In genomic region chr18:48742304-48742703, GRCh38 we compare ENCODE assay signal across 15 cellular contexts.
"Had no signal": no experiment of that assay in that cellular context is flagged by ENCODE, and none has a peak within 500 bp of the region (broad histone marks: within the 10 kb centered on the region; RNA-seq: fewer than 3 reads in every experiment).

No MANE protein-coding gene starts in this region.

- H3K27me3 Mint-ChIP-seq: activated CD4-positive, alpha-beta memory T cell treated with anti-CD3 and anti-CD28 coated beads, Interleukin-2, amount 10 ng/mL, durations not matched to agents 7 days and 5 days; activated T-cell treated with anti-CD3 and anti-CD28 coated beads, Interleukin-2, amount 50 U/mL, for 24 hours; central memory CD8-positive, alpha-beta T cell; dendritic cell treated with granulocyte-macrophage colony-stimulating factor and Interleukin-4, amounts not matched to agents 40 ng/mL and 50 ng/mL, for 4 days; natural killer cell treated with Interleukin-12 subunit alpha and Interleukin-12 subunit beta and Interleukin-15 and Interleukin-18, amount 100 ng/mL, for 72 hours had no signal

- H3K4me1 ChIP-seq: body of pancreas, prostate gland, right lobe of liver had no signal

- ATAC-seq: natural killer cell treated with Interleukin-12 subunit alpha and Interleukin-12 subunit beta and Interleukin-15 and Interleukin-18, amount 100 ng/mL, for 72 hours; stimulated activated effector memory CD8-positive, alpha-beta T cell treated with anti-CD3 and anti-CD28 coated beads, Interleukin-12 subunit alpha, Interleukin-12 subunit beta, amount 100 ng/mL, for 72 hours had no signal

- H3K4me3 ChIP-seq: body of pancreas, prostate gland, right lobe of liver, tibial nerve had no signal

- DNase-seq: activated CD4-positive, alpha-beta memory T cell treated with anti-CD3 and anti-CD28 coated beads, Interleukin-2, amount 10 ng/mL, durations not matched to agents 7 days and 5 days; activated effector memory CD4-positive, alpha-beta T cell treated with Interleukin-2 at 50 U/mL for 16 hours; activated naive CD4-positive, alpha-beta T cell treated with anti-CD3 and anti-CD28 coated beads, Interleukin-2, amount 50 U/mL, for 16 hours; activated T-cell treated with anti-CD3 and anti-CD28 coated beads, Interleukin-2, amount 50 U/mL, for 24 hours; amniotic stem cell; effector memory CD4-positive, alpha-beta T cell; stimulated activated CD4-positive, alpha-beta T cell treated with anti-CD3 and anti-CD28 coated beads, Interleukin-2, amount 100 ng/mL, for 24 hours had no signal

- H3K4me1 Mint-ChIP-seq: activated CD4-positive, alpha-beta memory T cell treated with anti-CD3 and anti-CD28 coated beads, Interleukin-2, amount 10 ng/mL, durations not matched to agents 7 days and 5 days; central memory CD8-positive, alpha-beta T cell; stimulated activated effector memory CD8-positive, alpha-beta T cell treated with anti-CD3 and anti-CD28 coated beads, Interleukin-12 subunit alpha, Interleukin-12 subunit beta, amount 100 ng/mL, for 72 hours had no signal

- H3K4me3 Mint-ChIP-seq: activated CD4-positive, alpha-beta memory T cell treated with anti-CD3 and anti-CD28 coated beads, Interleukin-2, amount 10 ng/mL, durations not matched to agents 7 days and 5 days; activated T-cell treated with anti-CD3 and anti-CD28 coated beads, Interleukin-2, amount 50 U/mL, for 24 hours; central memory CD8-positive, alpha-beta T cell; dendritic cell treated with granulocyte-macrophage colony-stimulating factor and Interleukin-4, amounts not matched to agents 40 ng/mL and 50 ng/mL, for 4 days; natural killer cell treated with Interleukin-12 subunit alpha and Interleukin-12 subunit beta and Interleukin-15 and Interleukin-18, amount 100 ng/mL, for 72 hours; stimulated activated effector memory CD8-positive, alpha-beta T cell treated with anti-CD3 and anti-CD28 coated beads, Interleukin-12 subunit alpha, Interleukin-12 subunit beta, amount 100 ng/mL, for 72 hours had no signal

- H3K27ac Mint-ChIP-seq: activated CD4-positive, alpha-beta memory T cell treated with anti-CD3 and anti-CD28 coated beads, Interleukin-2, amount 10 ng/mL, durations not matched to agents 7 days and 5 days; activated T-cell treated with anti-CD3 and anti-CD28 coated beads, Interleukin-2, amount 50 U/mL, for 24 hours; stimulated activated effector memory CD8-positive, alpha-beta T cell treated with anti-CD3 and anti-CD28 coated beads, Interleukin-12 subunit alpha, Interleukin-12 subunit beta, amount 100 ng/mL, for 72 hours had no signal

- H3K9me3 Mint-ChIP-seq: activated CD4-positive, alpha-beta memory T cell treated with anti-CD3 and anti-CD28 coated beads, Interleukin-2, amount 10 ng/mL, durations not matched to agents 7 days and 5 days; activated T-cell treated with anti-CD3 and anti-CD28 coated beads, Interleukin-2, amount 50 U/mL, for 24 hours; central memory CD8-positive, alpha-beta T cell; dendritic cell treated with granulocyte-macrophage colony-stimulating factor and Interleukin-4, amounts not matched to agents 40 ng/mL and 50 ng/mL, for 4 days; natural killer cell treated with Interleukin-12 subunit alpha and Interleukin-12 subunit beta and Interleukin-15 and Interleukin-18, amount 100 ng/mL, for 72 hours; stimulated activated effector memory CD8-positive, alpha-beta T cell treated with anti-CD3 and anti-CD28 coated beads, Interleukin-12 subunit alpha, Interleukin-12 subunit beta, amount 100 ng/mL, for 72 hours had no signal

- H3K36me3 Mint-ChIP-seq: natural killer cell treated with Interleukin-12 subunit alpha and Interleukin-12 subunit beta and Interleukin-15 and Interleukin-18, amount 100 ng/mL, for 72 hours; stimulated activated effector memory CD8-positive, alpha-beta T cell treated with anti-CD3 and anti-CD28 coated beads, Interleukin-12 subunit alpha, Interleukin-12 subunit beta, amount 100 ng/mL, for 72 hours had no signal

- H3K27ac ChIP-seq: right lobe of liver had no signal

- H3K9me3 ChIP-seq: body of pancreas, prostate gland, right lobe of liver, tibial nerve had no signal

- H3K27me3 ChIP-seq: body of pancreas, right lobe of liver, tibial nerve had no signal

- H3K36me3 ChIP-seq: prostate gland, right lobe of liver, tibial nerve had no signal
